Comparison of ENCODE assay signal across 1 cellular context in the genomic region with DNA sequence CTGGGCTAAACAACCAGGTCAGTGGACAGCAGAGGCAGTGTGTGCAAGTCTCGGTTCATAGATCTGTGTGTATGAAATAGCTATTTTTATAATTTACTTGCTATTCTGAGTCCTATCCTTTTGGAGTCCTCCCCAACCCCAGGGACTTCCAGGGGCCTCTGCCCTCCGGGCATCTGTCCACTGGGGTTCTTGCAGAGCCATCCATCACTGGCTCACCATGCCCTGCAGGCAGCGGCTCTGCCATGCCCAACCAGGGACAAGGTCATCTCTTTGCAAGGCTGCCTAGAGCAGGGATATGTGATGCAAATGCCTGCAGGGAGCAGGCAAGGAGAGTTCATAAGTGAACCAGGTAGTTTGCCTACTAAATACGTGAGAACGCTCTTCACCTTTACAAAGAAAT.
TF ChIP-seq lines count a peak whose summit lies in the region.

No MANE protein-coding gene starts in this region.

TF ChIP-seq in WTC11, 78 proteins besides CTCF, POLR2A, EP300 and RAD21 (continued from another document):
- TF ChIP-seq SMAD4 (CRISPR knock-in tag; IDR thresholded peaks at IDR 0.05) = no peak
